In the genomic region with DNA sequence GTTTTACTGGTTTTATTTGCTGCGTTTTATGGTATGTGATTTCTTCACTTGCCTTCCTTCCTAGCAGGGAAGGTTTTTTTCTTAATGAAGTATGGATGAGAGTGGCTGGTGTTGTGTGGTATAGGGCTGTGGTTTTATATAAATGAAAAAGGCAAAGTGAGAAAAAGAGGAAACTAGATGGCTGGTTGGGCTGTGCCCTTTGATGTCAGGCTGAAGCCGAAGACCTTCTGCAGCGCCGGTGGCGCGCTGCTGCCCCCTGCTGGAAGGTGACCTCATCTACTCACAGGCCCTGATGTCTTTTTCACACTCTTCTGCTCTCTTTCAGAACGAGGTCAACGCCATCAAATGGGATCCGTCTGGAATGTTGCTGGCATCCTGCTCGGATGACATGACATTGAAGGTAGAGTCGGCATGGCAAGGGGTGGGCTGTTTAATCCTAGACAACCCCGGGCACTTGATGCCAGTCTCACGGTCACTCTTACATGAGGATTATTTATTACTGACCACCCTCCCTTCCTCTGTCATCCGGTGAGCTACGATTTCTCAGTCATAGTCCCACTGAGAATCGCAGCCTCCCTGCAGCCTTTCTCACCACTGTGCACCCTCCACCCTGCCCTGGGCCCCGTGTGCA, we compare ENCODE assay signal across 8 cellular contexts. TPM values are rescaled to one million over a fixed set of nuclear protein-coding genes. Genes with fewer than 3 reads are reported as not detected.
A peak's percentile ranks its signal among the peaks of the same experiment; 100 is the strongest.
DNase-seq lines count a peak whose midpoint lies in the region; ATAC-seq and TF ChIP-seq lines count a peak whose summit lies in the region.

No MANE protein-coding gene starts in this region.

- no peak overlapping the region for H3K9ac ChIP-seq in KMS-11

- H3K9me3 ChIP-seq in RWPE2 (ENCODE audit: severe bottlenecking) (no peaks in the 10 kb centered on the region), thoracic aorta (no peaks in the 10 kb centered on the region)

- H3K4me3 ChIP-seq in KMS-11 (IDR thresholded peaks at IDR 0.05; ENCODE audit: insufficient read depth, low read depth, low read length), result no peak overlapping the region
- no peak overlapping the region for H3K4me3 ChIP-seq in RWPE2 (ENCODE audit: severe bottlenecking)
- H3K4me3 ChIP-seq in foreskin fibroblast (ENCODE audit: low read depth in 1 of 2, low read length in 2 of 2), result no peak overlapping the region
- H3K4me3 ChIP-seq in thoracic aorta, result no peak overlapping the region

- H3K4me2 ChIP-seq in KMS-11, result no peak overlapping the region

- H3K36me3 ChIP-seq in KMS-11 (ENCODE audit: insufficient read depth) (no peaks in the 10 kb centered on the region), RWPE2 (ENCODE audit: low read depth) (peaks cover 6% of the 10 kb centered on the region), thoracic aorta (peaks cover 21% of the 10 kb centered on the region)

- TF ChIP-seq CTCF in KMS-11 (conservative IDR thresholded peaks at IDR 0.05; ENCODE audit: low read depth, low read length), result peak; percentile 79
- TF ChIP-seq CTCF in RWPE2 (IDR thresholded peaks at IDR 0.05; ENCODE audit: poor library complexity, severe bottlenecking), result peak; percentile 74
- TF ChIP-seq CTCF in foreskin fibroblast (IDR thresholded peaks at IDR 0.05; ENCODE audit: low read depth, low read length), result peak; percentile 63
- peak; percentile 70 for TF ChIP-seq CTCF in thoracic aorta (IDR thresholded peaks at IDR 0.05)

- no peak overlapping the region for H2AFZ ChIP-seq in KMS-11 (ENCODE audit: low read depth)

- peak; percentile 35 for DNase-seq in DMS153 (lab: John Stamatoyannopoulos, UW)
- no peak for DNase-seq in RWPE2 (ENCODE audit: low spot score)
- DNase-seq in activated effector memory CD4-positive, alpha-beta T cell treated with Interleukin-2 at 50 U/mL for 16 hours, result peak; percentile 61
- peak; percentile 41 to 84 for DNase-seq in foreskin fibroblast
- DNase-seq in occipital lobe (lab: John Stamatoyannopoulos, UW), result peak; percentile 15
- peak; percentile 7 for DNase-seq in thoracic aorta (ENCODE audit: low spot score)

- H3K4me1 ChIP-seq in KMS-11 (ENCODE audit: low read depth, poor library complexity, severe bottlenecking) (peaks cover 5% of the 10 kb centered on the region), RWPE2 (ENCODE audit: insufficient read depth, poor library complexity, severe bottlenecking) (no peaks in the 10 kb centered on the region), thoracic aorta (ENCODE audit: control insufficient read depth in 1 of 2, low read depth in 2 of 2) (peaks cover 0 to 4% of the 10 kb centered on the region in 2 donors)

- ATAC-seq in GM21528 (IDR thresholded peaks at IDR 0.05; ENCODE audit: low FRiP score, unreplicated experiment) (peak; percentile 86), RWPE2 (ENCODE audit: low read depth) (peak; percentile 66; the same call in 2 of the 3 replicates), thoracic aorta (ENCODE audit: insufficient number of reproducible peaks, low FRiP score, low read depth) (no peak)

- H3K79me2 ChIP-seq in KMS-11 (ENCODE audit: insufficient read depth, low read depth), result no peaks in the 10 kb centered on the region

- H4K20me1 ChIP-seq in KMS-11 (ENCODE audit: insufficient read depth), result no peaks in the 10 kb centered on the region

- H3K27me3 ChIP-seq in KMS-11 (ENCODE audit: insufficient read depth, low read depth) (no peaks in the 10 kb centered on the region), RWPE2 (ENCODE audit: insufficient read depth, poor library complexity, severe bottlenecking) (no peaks in the 10 kb centered on the region), thoracic aorta (replicated peaks; ENCODE audit: insufficient read depth) (no peaks in the 10 kb centered on the region)

- H3K27ac ChIP-seq in KMS-11, result no peak overlapping the region
- H3K27ac ChIP-seq in RWPE2 (ENCODE audit: poor library complexity, severe bottlenecking), result no peak overlapping the region
- H3K27ac ChIP-seq in thoracic aorta, result no peak overlapping the region

RNA-seq across cellular contexts. Expression of a gene that starts 56.6 kb away (rescaled TPM):
- total RNA-seq in occipital lobe (1.2 TPM), thoracic aorta (1 to 10 TPM in 1 of 2 donors, not detected in 1; 2.6 TPM)
